In genomic region chr1:8025671-8026144, GRCh38 we compare ENCODE assay signal across 9 cellular contexts. TPM values are rescaled to one million over a fixed set of nuclear protein-coding genes. Genes with fewer than 3 reads are reported as not detected.
A peak's percentile ranks its signal among the peaks of the same experiment; 100 is the strongest.
DNase-seq lines count a peak whose midpoint lies in the region; ATAC-seq and TF ChIP-seq lines count a peak whose summit lies in the region.
"Had no signal": no experiment of that assay in that cellular context is flagged by ENCODE, and none has a peak within 500 bp of the region (broad histone marks: within the 10 kb centered on the region; RNA-seq: fewer than 3 reads in every experiment).

No MANE protein-coding gene starts in this region.

- H3K9ac ChIP-seq in muscle layer of colon (ENCODE audit: low read length), result peak overlapping the region; percentile 45

- H3K9me3 ChIP-seq in muscle layer of colon (ENCODE audit: low read length), result no peaks in the 10 kb centered on the region

- H3K4me3 Mint-ChIP-seq in chondrocyte (ENCODE audit: unreplicated experiment), result peak overlapping the region; percentile 93

- H3K27me3 Mint-ChIP-seq in chondrocyte (ENCODE audit: low read depth), result no peaks in the 10 kb centered on the region

- peak; percentile 60 for DNase-seq in activated CD8-positive, alpha-beta memory T cell treated with anti-CD3 and anti-CD28 coated beads, Interleukin-2, amount 50 U/mL, for 48 hours
- no peak for DNase-seq in activated CD8-positive, alpha-beta memory T cell treated with anti-CD3 and anti-CD28 coated beads for 24 hours
- DNase-seq in chondrocyte (ENCODE audit: low spot score) (no peak), SHP77 treated with DMSO at 0.1 percent for 48 hours (lab: John Stamatoyannopoulos, UW) (no peak), mucosa of gallbladder (ENCODE audit: low spot score) (no peak)

- peaks cover 50% of the 10 kb centered on the region for H3K4me1 ChIP-seq in muscle layer of colon (ENCODE audit: insufficient read depth, low read length)

- H3K27me3 ChIP-seq in muscle layer of colon (ENCODE audit: control insufficient read depth in 1 of 2, insufficient read depth in 2 of 2, low read length in 2 of 2), result no peaks in the 10 kb centered on the region

- H3K27ac Mint-ChIP-seq in chondrocyte (ENCODE audit: unreplicated experiment), result peak overlapping the region; percentile 97

- no peaks in the 10 kb centered on the region for H3K9me3 Mint-ChIP-seq in chondrocyte (ENCODE audit: low read depth)
- H3K9me3 Mint-ChIP-seq: activated naive CD4-positive, alpha-beta T cell treated with anti-CD3 and anti-CD28 coated beads, Interleukin-2, amount 50 U/mL, for 72 hours had no signal

- H3K4me1 Mint-ChIP-seq in chondrocyte (ENCODE audit: low read depth), result peaks cover 70% of the 10 kb centered on the region

- peak overlapping the region; percentile 67 for H3K27ac ChIP-seq in muscle layer of colon (ENCODE audit: low read depth, low read length)

- H3K36me3 ChIP-seq in muscle layer of colon (ENCODE audit: insufficient read depth, low read length), result no peaks in the 10 kb centered on the region

- TF ChIP-seq CTCF in chondrocyte (IDR thresholded peaks at IDR 0.05), result no peak

- ATAC-seq in HG03439 (IDR thresholded peaks at IDR 0.05; ENCODE audit: unreplicated experiment) (peak; percentile 33), HG03378 (IDR thresholded peaks at IDR 0.05; ENCODE audit: unreplicated experiment) (no peak)

- H3K36me3 Mint-ChIP-seq in chondrocyte (ENCODE audit: low read depth), result peaks cover 17% of the 10 kb centered on the region

- H3K4me3 ChIP-seq in muscle layer of colon (ENCODE audit: low read depth in 1 of 2, low read length in 2 of 2), result peak overlapping the region; percentile 51 to 78

RNA-seq across cellular contexts. Expression of gene ERRFI1, which starts 0.4 kb away (rescaled TPM):
- 26.4 to 305 TPM (median 303 TPM) in 3 replicates for total RNA-seq in chondrocyte
- total RNA-seq in mucosa of gallbladder, result 76.8 TPM
